Comparison of ENCODE assay signal across 19 cellular contexts in genomic region chr2:190210471-190210870, GRCh38.
"Had no signal": no experiment of that assay in that cellular context is flagged by ENCODE, and none has a peak within 500 bp of the region (broad histone marks: within the 10 kb centered on the region; RNA-seq: fewer than 3 reads in every experiment).

No MANE protein-coding gene starts in this region.

- H3K9me3 ChIP-seq: breast epithelium, colonic mucosa, esophagus muscularis mucosa, neutrophil, pancreas, psoas muscle, right atrium auricular region, upper lobe of right lung had no signal

- H3K4me3 ChIP-seq: breast epithelium, colonic mucosa, esophagus muscularis mucosa, pancreas, psoas muscle, right atrium auricular region, upper lobe of right lung had no signal

- ATAC-seq: left cardiac atrium; natural killer cell treated with Interleukin-12 subunit alpha and Interleukin-12 subunit beta and Interleukin-15 and Interleukin-18, amount 100 ng/mL, for 72 hours; pancreas; psoas muscle; upper lobe of right lung had no signal

- H3K4me1 ChIP-seq: breast epithelium, colonic mucosa, pancreas, psoas muscle, upper lobe of right lung had no signal

- DNase-seq: activated CD4-positive, alpha-beta memory T cell treated with anti-CD3 and anti-CD28 coated beads, Interleukin-2, amount 10 ng/mL, durations not matched to agents 7 days and 5 days; activated CD4-positive, alpha-beta T cell treated with anti-CD3 and anti-CD28 coated beads for 48 hours; activated gamma-delta T cell; activated naive CD4-positive, alpha-beta T cell treated with anti-CD3 and anti-CD28 coated beads, Interleukin-2, amount 50 U/mL, for 16 hours; aorta; colonic mucosa; hippocampal formation; left cardiac atrium; pancreas; psoas muscle; stimulated activated CD4-positive, alpha-beta T cell treated with anti-CD3 and anti-CD28 coated beads, Interleukin-4, amount 100 ng/mL, for 24 hours; stimulated activated naive CD4-positive, alpha-beta T cell treated with Interleukin-2 at 50 U/mL for 16 hours; T1000; upper lobe of right lung had no signal

- H3K27me3 ChIP-seq: breast epithelium, colonic mucosa, esophagus muscularis mucosa, neutrophil, pancreas, right atrium auricular region, upper lobe of right lung had no signal

- H3K36me3 ChIP-seq: breast epithelium, colonic mucosa, neutrophil, pancreas, right atrium auricular region had no signal

- H3K27ac ChIP-seq: breast epithelium, colonic mucosa, esophagus muscularis mucosa, neutrophil, pancreas, psoas muscle, right atrium auricular region, upper lobe of right lung had no signal
